34 cellular contexts compared by ENCODE assay signal in the genomic region with DNA sequence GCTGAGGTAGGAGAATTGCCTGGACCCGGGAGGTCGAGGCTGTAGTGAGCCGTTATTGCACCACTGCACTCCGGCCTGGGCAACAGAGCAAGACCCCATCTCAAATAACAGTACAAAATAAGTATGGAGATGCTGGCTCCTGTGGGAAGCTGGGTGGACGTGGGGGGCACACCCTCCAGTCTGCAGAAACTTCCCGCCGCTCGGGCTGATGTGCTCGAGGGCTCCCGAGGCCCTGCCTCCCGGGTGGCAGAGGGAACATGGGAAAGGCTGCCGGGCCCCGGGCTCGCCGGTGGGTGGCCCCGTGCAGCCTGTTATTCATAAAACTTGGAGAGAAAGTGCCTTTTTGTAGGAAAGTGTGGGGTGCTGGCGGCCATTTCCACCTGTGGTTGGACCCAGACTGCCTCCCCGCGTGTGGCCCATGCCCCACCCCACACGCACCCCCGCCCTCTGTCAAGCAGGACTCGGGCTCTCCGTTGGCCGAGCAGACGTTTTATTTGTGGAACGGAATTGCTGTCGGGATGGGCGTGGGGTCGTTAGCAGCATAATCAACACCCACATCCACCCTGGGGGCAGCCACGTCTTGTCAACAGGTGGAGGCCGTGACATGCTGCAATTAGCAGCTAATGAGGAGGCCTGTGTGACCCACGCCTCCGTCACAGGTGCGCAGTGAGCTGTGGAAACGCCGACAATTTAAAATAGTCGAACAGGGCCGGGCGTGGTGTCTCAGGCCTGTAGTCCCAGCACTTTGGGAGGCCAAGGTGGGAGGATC. TPM values are rescaled to one million over a fixed set of nuclear protein-coding genes. Genes with fewer than 3 reads are reported as not detected.
"Had no signal": no experiment of that assay in that cellular context is flagged by ENCODE, and none has a peak within 500 bp of the region (broad histone marks: within the 10 kb centered on the region; RNA-seq: fewer than 3 reads in every experiment).

No MANE protein-coding gene starts in this region.

- H3K27ac ChIP-seq: brain microvascular endothelial cell, Peyer's patch, SJCRH30, SK-N-MC had no signal

- H3K36me3 Mint-ChIP-seq: activated naive CD4-positive, alpha-beta T cell treated with anti-CD3 and anti-CD28 coated beads, Interleukin-2, amount 10 ng/mL, durations not matched to agents 7 days and 5 days; activated naive CD8-positive, alpha-beta T cell; IgD-negative memory B cell had no signal

- H3K27me3 Mint-ChIP-seq: activated CD4-positive, alpha-beta T cell treated with anti-CD3 and anti-CD28 coated beads, Interleukin-2, amount 10 ng/mL, durations not matched to agents 24 days and 14 days; activated CD8-positive, alpha-beta T cell treated with anti-CD3 and anti-CD28 coated beads for 36 hours; activated naive CD8-positive, alpha-beta T cell; activated naive CD8-positive, alpha-beta T cell treated with anti-CD3 and anti-CD28 coated beads, Interleukin-2, amount 50 U/mL, for 24 hours had no signal

- H3K4me3 Mint-ChIP-seq: activated CD4-positive, alpha-beta T cell treated with anti-CD3 and anti-CD28 coated beads, Interleukin-2, amount 10 ng/mL, durations not matched to agents 24 days and 14 days; activated CD8-positive, alpha-beta T cell treated with anti-CD3 and anti-CD28 coated beads for 36 hours; activated naive CD4-positive, alpha-beta T cell treated with anti-CD3 and anti-CD28 coated beads, Interleukin-2, amount 10 ng/mL, durations not matched to agents 7 days and 5 days; activated naive CD8-positive, alpha-beta T cell; activated naive CD8-positive, alpha-beta T cell treated with anti-CD3 and anti-CD28 coated beads, Interleukin-2, amount 50 U/mL, for 24 hours; activated T-cell treated with anti-CD3 and anti-CD28 coated beads, Interleukin-2, amount 50 U/mL, for 4 hours; activated T-helper 1 cell treated with anti-CD3 and anti-CD28 coated beads, Interleukin-12 subunit alpha, Interleukin-12 subunit beta, Interleukin-2, Interleukin-4 antibody, amounts not matched to agents 30 ng/mL and 10 ng/mL and 1 ng/mL, durations not matched to agents 14 hours and 24 hours and 36 hours; IgD-negative memory B cell had no signal

- H3K4me1 ChIP-seq: Peyer's patch, SJCRH30 had no signal

- H3K27ac Mint-ChIP-seq: activated CD4-positive, alpha-beta T cell treated with anti-CD3 and anti-CD28 coated beads, Interleukin-2, amount 10 ng/mL, durations not matched to agents 24 days and 14 days; activated CD8-positive, alpha-beta T cell treated with anti-CD3 and anti-CD28 coated beads for 36 hours; activated naive CD4-positive, alpha-beta T cell treated with anti-CD3 and anti-CD28 coated beads, Interleukin-2, amount 10 ng/mL, durations not matched to agents 7 days and 5 days; activated naive CD8-positive, alpha-beta T cell; activated naive CD8-positive, alpha-beta T cell treated with anti-CD3 and anti-CD28 coated beads, Interleukin-2, amount 50 U/mL, for 24 hours; activated T-helper 1 cell treated with anti-CD3 and anti-CD28 coated beads, Interleukin-12 subunit alpha, Interleukin-12 subunit beta, Interleukin-2, Interleukin-4 antibody, amounts not matched to agents 30 ng/mL and 10 ng/mL and 1 ng/mL, durations not matched to agents 14 hours and 24 hours and 36 hours; IgD-negative memory B cell had no signal

- H3K9me3 ChIP-seq: MG63, Peyer's patch, SJCRH30 had no signal

- H3K36me3 ChIP-seq: brain microvascular endothelial cell, MG63, Peyer's patch, SJCRH30, WERI-Rb-1 had no signal

- H3K27me3 ChIP-seq: MG63, Peyer's patch had no signal

- H3K4me3 ChIP-seq: MG63, Peyer's patch, SJCRH30, SK-N-MC had no signal

- DNase-seq: activated CD4-positive, alpha-beta T cell treated with anti-CD3 and anti-CD28 coated beads, Interleukin-2, amount 10 ng/mL, durations not matched to agents 24 days and 14 days; activated CD4-positive, alpha-beta T cell treated with anti-CD3 and anti-CD28 coated beads, Interleukin-2, amount 50 U/mL, for 4 hours; activated CD8-positive, alpha-beta T cell treated with anti-CD3 and anti-CD28 coated beads for 36 hours; activated naive CD4-positive, alpha-beta T cell treated with anti-CD3 and anti-CD28 coated beads, Interleukin-2, amount 10 ng/mL, durations not matched to agents 7 days and 5 days; activated naive CD8-positive, alpha-beta T cell treated with anti-CD3 and anti-CD28 coated beads, Interleukin-2, amount 50 U/mL, for 24 hours; activated T-cell treated with anti-CD3 and anti-CD28 coated beads, Interleukin-2, amount 50 U/mL, for 4 hours; anterior cingulate cortex; central memory CD4-positive, alpha-beta T cell; Kasumi-1; KG1; MG63; NCI-H1048; NCI-H1105 treated with DMSO at 0.1 percent for 48 hours; NCI-H1436; NCI-H187; NCI-H2029 treated with DMSO at 0.1 percent for 48 hours; NCI-H2107; NCI-H2171; NCI-H510A; NCI-H526; NK-92 treated with Interleukin-12 subunit alpha and Interleukin-12 subunit beta, amount 100 ng/mL, for 24 hours; PC-3; Peyer's patch; Right ventricle myocardium superior; RPMI8226; SJCRH30; T1000; WERI-Rb-1 had no signal

- H3K4me1 Mint-ChIP-seq: activated CD4-positive, alpha-beta T cell treated with anti-CD3 and anti-CD28 coated beads, Interleukin-2, amount 10 ng/mL, durations not matched to agents 24 days and 14 days; activated naive CD4-positive, alpha-beta T cell treated with anti-CD3 and anti-CD28 coated beads, Interleukin-2, amount 10 ng/mL, durations not matched to agents 7 days and 5 days; activated naive CD8-positive, alpha-beta T cell treated with anti-CD3 and anti-CD28 coated beads, Interleukin-2, amount 50 U/mL, for 24 hours had no signal

- H3K9me3 Mint-ChIP-seq: activated CD4-positive, alpha-beta T cell treated with anti-CD3 and anti-CD28 coated beads, Interleukin-2, amount 10 ng/mL, durations not matched to agents 24 days and 14 days; activated CD8-positive, alpha-beta T cell treated with anti-CD3 and anti-CD28 coated beads for 36 hours; activated naive CD4-positive, alpha-beta T cell treated with anti-CD3 and anti-CD28 coated beads, Interleukin-2, amount 10 ng/mL, durations not matched to agents 7 days and 5 days; activated naive CD8-positive, alpha-beta T cell treated with anti-CD3 and anti-CD28 coated beads, Interleukin-2, amount 50 U/mL, for 24 hours; activated T-cell treated with anti-CD3 and anti-CD28 coated beads, Interleukin-2, amount 50 U/mL, for 4 hours; activated T-helper 1 cell treated with anti-CD3 and anti-CD28 coated beads, Interleukin-12 subunit alpha, Interleukin-12 subunit beta, Interleukin-2, Interleukin-4 antibody, amounts not matched to agents 30 ng/mL and 10 ng/mL and 1 ng/mL, durations not matched to agents 14 hours and 24 hours and 36 hours; IgD-negative memory B cell had no signal

RNA-seq across cellular contexts. Expression of a gene that starts 12.4 kb away (rescaled TPM):
- total RNA-seq: activated CD4-positive, alpha-beta T cell treated with anti-CD3 and anti-CD28 coated beads, Interleukin-2, amount 10 ng/mL, durations not matched to agents 24 days and 14 days; activated CD8-positive, alpha-beta T cell treated with anti-CD3 and anti-CD28 coated beads for 36 hours; activated T-helper 1 cell treated with anti-CD3 and anti-CD28 coated beads, Interleukin-12 subunit alpha, Interleukin-12 subunit beta, Interleukin-2, Interleukin-4 antibody, amounts not matched to agents 30 ng/mL and 10 ng/mL and 1 ng/mL, durations not matched to agents 14 hours and 24 hours and 36 hours; SJCRH30; T-helper 1 cell treated with Interleukin-12 subunit alpha and Interleukin-12 subunit beta and Interleukin-4 antibody, amounts not matched to agents 30 ng/mL and 1 ng/mL, for 36 hours had no signal
- polyA plus RNA-seq: IgD-negative memory B cell had no signal
